Comparison of ENCODE assay signal across 14 cellular contexts in the genomic region with DNA sequence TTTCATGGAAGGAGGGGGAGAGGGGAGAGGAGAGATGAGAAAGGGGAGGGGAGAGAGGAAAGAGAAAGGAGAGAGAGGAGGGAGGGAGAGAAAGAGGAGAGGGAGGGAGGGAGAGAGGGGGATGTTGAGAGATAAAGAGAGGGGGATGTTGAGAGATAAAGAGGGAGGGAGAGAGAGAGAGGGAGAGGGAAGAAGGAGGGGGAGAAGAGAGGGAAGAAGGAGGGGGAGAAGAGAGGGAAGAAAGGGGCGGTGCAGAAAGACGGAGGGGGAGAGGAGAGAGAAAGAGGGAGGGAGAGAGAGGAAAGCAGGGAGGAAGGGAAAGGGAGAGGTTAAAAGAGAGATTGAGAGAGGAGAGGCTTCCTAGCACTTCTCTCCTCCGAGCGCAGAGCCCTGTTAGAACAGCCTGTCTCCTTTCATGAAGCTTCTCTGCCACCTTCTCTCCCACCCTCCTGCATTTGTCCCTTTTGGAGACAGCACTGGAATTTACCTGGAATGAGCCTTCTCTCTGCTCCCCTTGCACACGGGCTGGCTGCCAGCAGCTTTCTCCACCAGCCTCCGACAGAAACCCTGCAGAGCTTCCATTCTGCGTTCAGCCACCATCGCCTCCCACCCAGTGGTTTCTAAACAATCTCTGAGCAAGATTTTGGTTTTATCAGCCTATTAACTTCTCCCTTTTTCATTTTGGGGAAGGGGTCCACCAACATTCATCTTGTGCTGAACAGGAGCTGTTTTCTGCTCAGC.
DNase-seq lines count a peak whose midpoint lies in the region; ATAC-seq, FAIRE-seq and TF ChIP-seq lines count a peak whose summit lies in the region.
"Had no signal": no experiment of that assay in that cellular context is flagged by ENCODE, and none has a peak within 500 bp of the region (broad histone marks: within the 10 kb centered on the region; RNA-seq: fewer than 3 reads in every experiment).

No MANE protein-coding gene starts in this region.

- ATAC-seq in pancreas = peak in 2 of 4 donors; percentile 38 to 40
- no peak for ATAC-seq in GM18520 (IDR thresholded peaks at IDR 0.05; ENCODE audit: unreplicated experiment)
- ATAC-seq: GM12878, psoas muscle had no signal

- H3K4me3 Mint-ChIP-seq in activated CD4-positive, alpha-beta T cell treated with anti-CD3 and anti-CD28 coated beads, Interleukin-2, amount 10 ng/mL, durations not matched to agents 7 days and 5 days = peak overlapping the region; percentile 76
- H3K4me3 Mint-ChIP-seq: activated naive CD4-positive, alpha-beta T cell treated with anti-CD3 and anti-CD28 coated beads, Interleukin-2, amount 50 U/mL, for 24 hours had no signal

- H3K36me3 ChIP-seq in SK-N-MC (ENCODE audit: insufficient read depth, low read length) (no peaks in the 10 kb centered on the region), pancreas (no peaks in the 10 kb centered on the region)
- H3K36me3 ChIP-seq: HAP-1 had no signal

- TF ChIP-seq CTCF in pancreas (IDR thresholded peaks at IDR 0.05) = no peak

- peak overlapping the region; percentile 89 for H3K27ac Mint-ChIP-seq in activated CD4-positive, alpha-beta T cell treated with anti-CD3 and anti-CD28 coated beads, Interleukin-2, amount 10 ng/mL, durations not matched to agents 7 days and 5 days
- H3K27ac Mint-ChIP-seq: activated naive CD4-positive, alpha-beta T cell treated with anti-CD3 and anti-CD28 coated beads, Interleukin-2, amount 50 U/mL, for 24 hours had no signal

- WGBS in pancreas, 2 donors = 11 to 26% methylated on average over 7 to 8 of the region's 8 CpGs

- H3K9me3 ChIP-seq in SK-N-MC (ENCODE audit: low read depth, low read length) (no peaks in the 10 kb centered on the region), pancreas (no peaks in the 10 kb centered on the region)
- H3K9me3 ChIP-seq: HAP-1 had no signal

- DNase-seq in activated CD4-positive, alpha-beta T cell treated with anti-CD3 and anti-CD28 coated beads, Interleukin-2, amount 10 ng/mL, durations not matched to agents 7 days and 5 days = no peak
- DNase-seq in activated CD4-positive, alpha-beta T cell treated with anti-CD3 and anti-CD28 coated beads for 1 hour = no peak
- DNase-seq in SK-N-MC (ENCODE audit: low read depth, low spot score) (no peak), pancreas (peak in 4 of 6 donors; percentile 8 to 70 (median 31)), NCI-H774 (lab: John Stamatoyannopoulos, UW) (no peak), HTR-8/SVneo (ENCODE audit: insufficient read length, low spot score) (no peak)
- DNase-seq in central memory CD4-positive, alpha-beta T cell = peak; percentile 36
- DNase-seq: mesenchymal stem cell, psoas muscle, SHP77 treated with DMSO at 0.1 percent for 48 hours had no signal

- CTCF ChIA-PET in activated CD4-positive, alpha-beta T cell treated with anti-CD3 and anti-CD28 coated beads, Interleukin-2, amount 10 ng/mL, durations not matched to agents 7 days and 5 days (lab: Charles Lee) = interaction anchor here (0.8 to 1.5 kb wide), 5 partner anchors 15 to 27 kb away, joined by 3 to 8 read pairs (median 3); no protein-coding TSS in a partner anchor

- peaks cover 66% of the 10 kb centered on the region for H3K4me1 Mint-ChIP-seq in activated CD4-positive, alpha-beta T cell treated with anti-CD3 and anti-CD28 coated beads, Interleukin-2, amount 10 ng/mL, durations not matched to agents 7 days and 5 days

- H3K27me3 Mint-ChIP-seq in activated CD4-positive, alpha-beta T cell treated with anti-CD3 and anti-CD28 coated beads, Interleukin-2, amount 10 ng/mL, durations not matched to agents 7 days and 5 days = peaks cover under 1% of the 10 kb centered on the region
- H3K27me3 Mint-ChIP-seq: activated naive CD4-positive, alpha-beta T cell treated with anti-CD3 and anti-CD28 coated beads, Interleukin-2, amount 50 U/mL, for 24 hours had no signal

- peak overlapping the region; percentile 74 for H3K4me3 ChIP-seq in SK-N-MC
- no peak overlapping the region for H3K4me3 ChIP-seq in pancreas
- H3K4me3 ChIP-seq: GM12878, HAP-1, psoas muscle had no signal

- peaks cover 50% of the 10 kb centered on the region for H3K36me3 Mint-ChIP-seq in activated CD4-positive, alpha-beta T cell treated with anti-CD3 and anti-CD28 coated beads, Interleukin-2, amount 10 ng/mL, durations not matched to agents 7 days and 5 days (ENCODE audit: low read depth)

- peaks cover 29% of the 10 kb centered on the region for H3K9me3 Mint-ChIP-seq in activated CD4-positive, alpha-beta T cell treated with anti-CD3 and anti-CD28 coated beads, Interleukin-2, amount 10 ng/mL, durations not matched to agents 7 days and 5 days

- no peaks in the 10 kb centered on the region for H3K27me3 ChIP-seq in pancreas

- H3K27ac ChIP-seq in SK-N-MC = no peak overlapping the region
- no peak overlapping the region for H3K27ac ChIP-seq in pancreas
- H3K27ac ChIP-seq: psoas muscle had no signal

- POLR2A ChIA-PET in activated CD4-positive, alpha-beta T cell treated with anti-CD3 and anti-CD28 coated beads, Interleukin-2, amount 10 ng/mL, durations not matched to agents 7 days and 5 days (lab: Charles Lee) = no interaction called here

- no peaks in the 10 kb centered on the region for H3K4me1 ChIP-seq in pancreas
- H3K4me1 ChIP-seq: HAP-1, psoas muscle had no signal

- FAIRE-seq in pancreas (lab: Jason Lieb, UNC) (no peak), HTR-8/SVneo (lab: Jason Lieb, UNC) (no peak)
- FAIRE-seq: GM12878 had no signal

- peak overlapping the region; percentile 37 for H3K9ac ChIP-seq in SK-N-MC (ENCODE audit: insufficient read length)

- intact Hi-C loops in pancreas (cut with DNase I) = no loop called here

Comparison
In these comparisons a context has a peak if more than half of its experiments do, and no peak if none do; other contexts are left out.
1. DNase-seq: peak in central memory CD4-positive, alpha-beta T cell (single experiment) and pancreas (4 of 6); none in activated CD4-positive, alpha-beta T cell treated with anti-CD3 and anti-CD28 coated beads, Interleukin-2, amount 10 ng/mL, durations not matched to agents 7 days and 5 days (single experiment), activated CD4-positive, alpha-beta T cell treated with anti-CD3 and anti-CD28 coated beads for 1 hour (single experiment), SK-N-MC (single experiment), NCI-H774 (single experiment) and HTR-8/SVneo (single experiment).